Comparison of ENCODE assay signal across 28 cellular contexts in genomic region chr17:18988546-18989173, GRCh38. TPM values are rescaled to one million over a fixed set of nuclear protein-coding genes. Genes with fewer than 3 reads are reported as not detected.
DNase-seq lines count a peak whose midpoint lies in the region; ATAC-seq and FAIRE-seq lines count a peak whose summit lies in the region.
"Had no signal": no experiment of that assay in that cellular context is flagged by ENCODE, and none has a peak within 500 bp of the region (broad histone marks: within the 10 kb centered on the region; RNA-seq: fewer than 3 reads in every experiment).

No MANE protein-coding gene starts in this region.

- H3K4me3 Mint-ChIP-seq in activated CD8-positive, alpha-beta T cell treated with anti-CD3 and anti-CD28 coated beads, Interleukin-2, amount 10 ng/mL, durations not matched to agents 7 days and 5 days = no peak overlapping the region
- H3K4me3 Mint-ChIP-seq: activated CD4-positive, alpha-beta T cell treated with anti-CD3 and anti-CD28 coated beads, Interleukin-2, amount 10 ng/mL, durations not matched to agents 7 days and 5 days; activated naive CD4-positive, alpha-beta T cell treated with anti-CD3 and anti-CD28 coated beads, Interleukin-2, amount 50 U/mL, for 24 hours; CD4-positive, alpha-beta T cell; mesothelial cell of epicardium; nephron; stimulated activated naive CD8-positive, alpha-beta T cell treated with anti-CD3 and anti-CD28 coated beads, Interleukin-15, Interleukin-2, amounts not matched to agents 100 ng/mL and 50 ng/mL, for 24 hours; type B pancreatic cell had no signal

- H3K4me1 Mint-ChIP-seq in activated CD8-positive, alpha-beta T cell treated with anti-CD3 and anti-CD28 coated beads, Interleukin-2, amount 10 ng/mL, durations not matched to agents 7 days and 5 days (ENCODE audit: low read depth) = peaks cover 35% of the 10 kb centered on the region

- no peak for ATAC-seq in activated CD8-positive, alpha-beta T cell treated with anti-CD3 and anti-CD28 coated beads, Interleukin-2, amount 10 ng/mL, durations not matched to agents 7 days and 5 days
- ATAC-seq in HG03039 (IDR thresholded peaks at IDR 0.05; ENCODE audit: unreplicated experiment) = no peak
- ATAC-seq: PC-3 had no signal

- H3K9me3 Mint-ChIP-seq in activated CD8-positive, alpha-beta T cell treated with anti-CD3 and anti-CD28 coated beads, Interleukin-2, amount 10 ng/mL, durations not matched to agents 7 days and 5 days (ENCODE audit: insufficient read depth) = no peaks in the 10 kb centered on the region
- H3K9me3 Mint-ChIP-seq: activated CD4-positive, alpha-beta T cell treated with anti-CD3 and anti-CD28 coated beads, Interleukin-2, amount 10 ng/mL, durations not matched to agents 7 days and 5 days; activated naive CD4-positive, alpha-beta T cell treated with anti-CD3 and anti-CD28 coated beads, Interleukin-2, amount 50 U/mL, for 24 hours; CD4-positive, alpha-beta T cell; mesothelial cell of epicardium; nephron; stimulated activated naive CD8-positive, alpha-beta T cell treated with anti-CD3 and anti-CD28 coated beads, Interleukin-15, Interleukin-2, amounts not matched to agents 100 ng/mL and 50 ng/mL, for 24 hours; type B pancreatic cell had no signal

- CTCF ChIA-PET in activated CD8-positive, alpha-beta T cell treated with anti-CD3 and anti-CD28 coated beads, Interleukin-2, amount 10 ng/mL, durations not matched to agents 7 days and 5 days (lab: Charles Lee) = interaction anchor here (1.2 to 2.0 kb wide), 2 partner anchors 10 to 27 kb away, joined by 3 to 7 read pairs; no protein-coding TSS in a partner anchor

- no peaks in the 10 kb centered on the region for H3K36me3 Mint-ChIP-seq in activated CD8-positive, alpha-beta T cell treated with anti-CD3 and anti-CD28 coated beads, Interleukin-2, amount 10 ng/mL, durations not matched to agents 7 days and 5 days (ENCODE audit: low read depth)
- H3K36me3 Mint-ChIP-seq: type B pancreatic cell had no signal

- peak; percentile 81 for DNase-seq in DMS53 (lab: John Stamatoyannopoulos, UW)
- DNase-seq in RCC 7860 (ENCODE audit: low spot score) = peak; percentile 40
- peak; percentile 82 for DNase-seq in kidney tubule cell (ENCODE audit: low spot score)
- DNase-seq in renal cortical epithelial cell (ENCODE audit: low read depth) = peak; percentile 52
- DNase-seq in NCI-H2107 treated with DMSO at 0.1 percent for 48 hours (lab: John Stamatoyannopoulos, UW; ENCODE audit: unreplicated experiment) = no peak
- DNase-seq in activated CD8-positive, alpha-beta T cell treated with anti-CD3 and anti-CD28 coated beads, Interleukin-2, amount 10 ng/mL, durations not matched to agents 7 days and 5 days = no peak
- DNase-seq in activated CD4-positive, alpha-beta T cell treated with anti-CD3 and anti-CD28 coated beads for 48 hours = no peak
- DNase-seq: activated CD4-positive, alpha-beta T cell treated with anti-CD3 and anti-CD28 coated beads, Interleukin-2, amount 10 ng/mL, durations not matched to agents 7 days and 5 days; CD4-positive, alpha-beta T cell; dermis blood vessel endothelial cell; GDM1; GOT3; NCI-H146; NCI-H2171; NCI-H510A treated with DMSO at 0.1 percent for 48 hours; ovary; PC-3; sigmoid colon; stimulated activated CD4-positive, alpha-beta T cell treated with anti-CD3 and anti-CD28 coated beads, Interleukin-15, amount 100 ng/mL, for 24 hours; T-helper 2 cell had no signal

- no peak for FAIRE-seq in RCC 7860 (lab: Jason Lieb, UNC)

- POLR2A ChIA-PET in activated CD8-positive, alpha-beta T cell treated with anti-CD3 and anti-CD28 coated beads, Interleukin-2, amount 10 ng/mL, durations not matched to agents 7 days and 5 days (lab: Charles Lee) = no interaction called here

- no peaks in the 10 kb centered on the region for H3K27me3 Mint-ChIP-seq in activated CD8-positive, alpha-beta T cell treated with anti-CD3 and anti-CD28 coated beads, Interleukin-2, amount 10 ng/mL, durations not matched to agents 7 days and 5 days (ENCODE audit: low read depth)
- H3K27me3 Mint-ChIP-seq: activated CD4-positive, alpha-beta T cell treated with anti-CD3 and anti-CD28 coated beads, Interleukin-2, amount 10 ng/mL, durations not matched to agents 7 days and 5 days; activated naive CD4-positive, alpha-beta T cell treated with anti-CD3 and anti-CD28 coated beads, Interleukin-2, amount 50 U/mL, for 24 hours; CD4-positive, alpha-beta T cell; stimulated activated naive CD8-positive, alpha-beta T cell treated with anti-CD3 and anti-CD28 coated beads, Interleukin-15, Interleukin-2, amounts not matched to agents 100 ng/mL and 50 ng/mL, for 24 hours; type B pancreatic cell had no signal

- no peak overlapping the region for H3K27ac Mint-ChIP-seq in activated CD8-positive, alpha-beta T cell treated with anti-CD3 and anti-CD28 coated beads, Interleukin-2, amount 10 ng/mL, durations not matched to agents 7 days and 5 days
- H3K27ac Mint-ChIP-seq: activated CD4-positive, alpha-beta T cell treated with anti-CD3 and anti-CD28 coated beads, Interleukin-2, amount 10 ng/mL, durations not matched to agents 7 days and 5 days; activated naive CD4-positive, alpha-beta T cell treated with anti-CD3 and anti-CD28 coated beads, Interleukin-2, amount 50 U/mL, for 24 hours; CD4-positive, alpha-beta T cell; mesothelial cell of epicardium; nephron; stimulated activated naive CD8-positive, alpha-beta T cell treated with anti-CD3 and anti-CD28 coated beads, Interleukin-15, Interleukin-2, amounts not matched to agents 100 ng/mL and 50 ng/mL, for 24 hours; type B pancreatic cell had no signal

RNA-seq across cellular contexts. Expression of gene FAM83G, which starts 15.9 kb away (rescaled TPM):
- total RNA-seq in renal cortical epithelial cell = 16.8 and 17.9 TPM in 2 replicates
- 1 to 10 TPM; 4.0 to 4.5 TPM for total RNA-seq in activated CD8-positive, alpha-beta T cell treated with anti-CD3 and anti-CD28 coated beads, Interleukin-2, amount 10 ng/mL, durations not matched to agents 7 days and 5 days

RNA-seq across cellular contexts. Expression of gene SLC5A10, which starts 36.7 kb away (rescaled TPM):
- total RNA-seq in renal cortical epithelial cell = 0.50 and 0.87 TPM in 2 replicates
- not detected for total RNA-seq in activated CD8-positive, alpha-beta T cell treated with anti-CD3 and anti-CD28 coated beads, Interleukin-2, amount 10 ng/mL, durations not matched to agents 7 days and 5 days
- total RNA-seq: activated CD4-positive, alpha-beta T cell treated with anti-CD3 and anti-CD28 coated beads, Interleukin-2, amount 10 ng/mL, durations not matched to agents 7 days and 5 days; CD4-positive, alpha-beta T cell; dermis blood vessel endothelial cell; HT1080; left lung; PC-3; sigmoid colon had no signal

RNA-seq across cellular contexts. Expression of gene GRAP, which starts 58.1 kb away (rescaled TPM):
- total RNA-seq in renal cortical epithelial cell = 0.15 and 0.17 TPM in 2 replicates
- total RNA-seq in activated CD8-positive, alpha-beta T cell treated with anti-CD3 and anti-CD28 coated beads, Interleukin-2, amount 10 ng/mL, durations not matched to agents 7 days and 5 days = 10 to 100 TPM; 25.9 to 26.3 TPM
- total RNA-seq: PC-3 had no signal

Comparison
In these comparisons a context has a peak if more than half of its experiments do, and no peak if none do; other contexts are left out.
1. DNase-seq: peak in DMS53 (single experiment), RCC 7860 (single experiment), kidney tubule cell (single experiment) and renal cortical epithelial cell (single experiment); none in NCI-H2107 treated with DMSO at 0.1 percent for 48 hours (single experiment), activated CD8-positive, alpha-beta T cell treated with anti-CD3 and anti-CD28 coated beads, Interleukin-2, amount 10 ng/mL, durations not matched to agents 7 days and 5 days (single experiment) and activated CD4-positive, alpha-beta T cell treated with anti-CD3 and anti-CD28 coated beads for 48 hours (single experiment).
2. RNA of gene GRAP, which starts 58.1 kb away (total RNA-seq): 25.9 to 26.3 TPM in activated CD8-positive, alpha-beta T cell treated with anti-CD3 and anti-CD28 coated beads, Interleukin-2, amount 10 ng/mL, durations not matched to agents 7 days and 5 days; 0.15 to 0.17 TPM in renal cortical epithelial cell; every median in the first group is over 10 times any median in the second.